Comparison of ENCODE assay signal across 8 cellular contexts in the genomic region with DNA sequence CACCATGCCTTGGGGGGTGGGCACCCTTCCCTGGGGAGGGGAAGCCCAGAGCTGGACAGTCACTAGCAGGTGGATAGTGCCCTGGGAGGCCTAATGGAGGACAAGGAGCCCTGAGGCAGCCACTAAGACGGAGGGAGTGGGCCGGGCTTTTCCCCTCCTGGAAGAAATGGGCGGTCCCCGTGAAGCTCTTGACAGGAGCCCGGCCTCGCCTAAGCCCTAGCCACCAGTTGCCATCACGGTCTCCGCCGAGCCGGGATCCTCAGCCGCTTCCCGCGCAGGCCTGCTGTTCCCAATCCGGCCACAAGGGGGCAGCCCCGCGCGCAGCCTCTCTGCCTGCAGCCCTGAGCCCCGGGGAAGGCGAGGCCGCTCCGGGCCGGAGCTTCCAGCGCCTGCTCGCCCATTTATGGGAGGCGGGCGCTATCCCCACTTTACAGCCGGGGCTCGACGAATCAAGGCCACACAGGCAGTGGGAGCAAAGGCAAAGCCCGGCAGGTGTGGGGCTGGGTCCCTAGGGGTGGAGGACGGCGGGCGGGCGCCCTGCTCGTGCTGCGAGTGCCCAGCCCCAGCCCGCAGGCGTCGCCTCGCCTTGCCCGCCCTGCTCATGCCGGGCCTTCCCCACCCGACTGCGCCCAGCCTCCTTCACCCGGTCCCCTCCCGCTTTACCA.
DNase-seq lines count a peak whose midpoint lies in the region; ATAC-seq and TF ChIP-seq lines count a peak whose summit lies in the region.

No MANE protein-coding gene starts in this region.

- no peaks in the 10 kb centered on the region for H3K9me3 Mint-ChIP-seq in activated T-cell treated with anti-CD3 and anti-CD28 coated beads, Interleukin-2, amount 50 U/mL, for 72 hours
- no peaks in the 10 kb centered on the region for H3K9me3 Mint-ChIP-seq in natural killer cell treated with Interleukin-12 subunit alpha and Interleukin-12 subunit beta and Interleukin-15 and Interleukin-18, amount 100 ng/mL, for 72 hours

- no peak overlapping the region for H3K4me3 Mint-ChIP-seq in activated T-cell treated with anti-CD3 and anti-CD28 coated beads, Interleukin-2, amount 50 U/mL, for 72 hours
- no peak overlapping the region for H3K4me3 Mint-ChIP-seq in natural killer cell treated with Interleukin-12 subunit alpha and Interleukin-12 subunit beta and Interleukin-15 and Interleukin-18, amount 100 ng/mL, for 72 hours

- no peaks in the 10 kb centered on the region for H3K27me3 Mint-ChIP-seq in activated T-cell treated with anti-CD3 and anti-CD28 coated beads, Interleukin-2, amount 50 U/mL, for 72 hours (ENCODE audit: low read depth)
- no peaks in the 10 kb centered on the region for H3K27me3 Mint-ChIP-seq in natural killer cell treated with Interleukin-12 subunit alpha and Interleukin-12 subunit beta and Interleukin-15 and Interleukin-18, amount 100 ng/mL, for 72 hours

- peak; percentile 81 for TF ChIP-seq CTCF in fibroblast of pulmonary artery (IDR thresholded peaks at IDR 0.05; ENCODE audit: low read length, missing control alignments)

- H3K27ac Mint-ChIP-seq in activated T-cell treated with anti-CD3 and anti-CD28 coated beads, Interleukin-2, amount 50 U/mL, for 72 hours = no peak overlapping the region
- H3K27ac Mint-ChIP-seq in natural killer cell treated with Interleukin-12 subunit alpha and Interleukin-12 subunit beta and Interleukin-15 and Interleukin-18, amount 100 ng/mL, for 72 hours = no peak overlapping the region

- DNase-seq in GM03348 (ENCODE audit: low spot score) (peak; percentile 97), NCI-H82 treated with DMSO at 0.1 percent for 48 hours (lab: John Stamatoyannopoulos, UW; ENCODE audit: unreplicated experiment) (peak; percentile 57), fibroblast of pulmonary artery (ENCODE audit: low read depth) (peak; percentile 64), stromal cell of bone marrow (ENCODE audit: low read depth) (peak; percentile 27), middle frontal gyrus (ENCODE audit: extremely low spot score, low spot score) (no peak)
- DNase-seq in activated T-cell treated with anti-CD3 and anti-CD28 coated beads, Interleukin-2, amount 50 U/mL, for 72 hours = peak; percentile 50 to 71
- DNase-seq in natural killer cell treated with Interleukin-12 subunit alpha and Interleukin-12 subunit beta and Interleukin-15 and Interleukin-18, amount 100 ng/mL, for 72 hours (ENCODE audit: low spot score) = peak; percentile 80

- H3K4me1 Mint-ChIP-seq in activated T-cell treated with anti-CD3 and anti-CD28 coated beads, Interleukin-2, amount 50 U/mL, for 72 hours (ENCODE audit: low read depth) = no peaks in the 10 kb centered on the region
- H3K4me1 Mint-ChIP-seq in natural killer cell treated with Interleukin-12 subunit alpha and Interleukin-12 subunit beta and Interleukin-15 and Interleukin-18, amount 100 ng/mL, for 72 hours (ENCODE audit: low read depth in 2 of 2) = peaks cover 0 to 10% of the 10 kb centered on the region in 2 donors

- H3K36me3 Mint-ChIP-seq in activated T-cell treated with anti-CD3 and anti-CD28 coated beads, Interleukin-2, amount 50 U/mL, for 72 hours (ENCODE audit: insufficient read depth in 2 of 2) = peaks cover 0 to 6% of the 10 kb centered on the region in 2 donors
- peaks cover 4% of the 10 kb centered on the region for H3K36me3 Mint-ChIP-seq in natural killer cell treated with Interleukin-12 subunit alpha and Interleukin-12 subunit beta and Interleukin-15 and Interleukin-18, amount 100 ng/mL, for 72 hours

- peak; percentile 72 for ATAC-seq in HG03175 (IDR thresholded peaks at IDR 0.05; ENCODE audit: unreplicated experiment)
- peak; percentile 68 to 71 for ATAC-seq in activated T-cell treated with anti-CD3 and anti-CD28 coated beads, Interleukin-2, amount 50 U/mL, for 72 hours (replicated peaks in 1 of 2)
- peak; percentile 75 to 76 for ATAC-seq in natural killer cell treated with Interleukin-12 subunit alpha and Interleukin-12 subunit beta and Interleukin-15 and Interleukin-18, amount 100 ng/mL, for 72 hours

- H3K4me3 ChIP-seq in fibroblast of pulmonary artery (replicated peaks; ENCODE audit: low read depth, low read length) = no peak overlapping the region
